In genomic region chr7:95558866-95559265, GRCh38 we compare ENCODE assay signal across 16 cellular contexts. TPM values are rescaled to one million over a fixed set of nuclear protein-coding genes. Genes with fewer than 3 reads are reported as not detected.
"Had no signal": no experiment of that assay in that cellular context is flagged by ENCODE, and none has a peak within 500 bp of the region (broad histone marks: within the 10 kb centered on the region; RNA-seq: fewer than 3 reads in every experiment).

No MANE protein-coding gene starts in this region.

- H3K4me3 ChIP-seq: colonic mucosa, esophagus squamous epithelium, lower lobe of right lung, ovary, suprapubic skin, thyroid gland, uterus had no signal

- H3K27ac ChIP-seq: colonic mucosa, esophagus squamous epithelium, foreskin keratinocyte, lower lobe of right lung, ovary, suprapubic skin, thyroid gland, uterus had no signal

- H3K4me1 ChIP-seq: colonic mucosa, foreskin keratinocyte, lower lobe of right lung, suprapubic skin, thyroid gland, uterus had no signal

- H3K36me3 ChIP-seq: colonic mucosa, esophagus squamous epithelium, lower lobe of right lung, ovary, suprapubic skin, thyroid gland, uterus had no signal

- DNase-seq: colonic mucosa; dermis blood vessel endothelial cell; esophagus squamous epithelium; foreskin keratinocyte; hippocampal formation; kidney glomerular epithelial cell; lower lobe of right lung; natural killer cell; ovary; right cardiac atrium; stimulated activated CD4-positive, alpha-beta T cell treated with anti-CD3 and anti-CD28 coated beads, Interleukin-4, amount 100 ng/mL, for 1 hour; stimulated activated CD8-positive, alpha-beta memory T cell treated with anti-CD3 and anti-CD28 coated beads, Interleukin-4, amount 100 ng/mL, for 48 hours; stimulated activated naive CD8-positive, alpha-beta T cell treated with anti-CD3 and anti-CD28 coated beads, Interleukin-15, Interleukin-2, amounts not matched to agents 100 U/mL and 50 U/mL, for 24 hours; thyroid gland; uterus had no signal

- H3K27me3 ChIP-seq: colonic mucosa, esophagus squamous epithelium, foreskin keratinocyte, ovary, suprapubic skin, thyroid gland, uterus had no signal

- H3K9me3 ChIP-seq: colonic mucosa, esophagus squamous epithelium, lower lobe of right lung, ovary, suprapubic skin, thyroid gland, uterus had no signal

RNA-seq across cellular contexts. Expression of gene PDK4, which starts 37.5 kb away (rescaled TPM):
- total RNA-seq: foreskin keratinocyte had no signal
- polyA plus RNA-seq: foreskin keratinocyte had no signal
